8 cellular contexts compared by ENCODE assay signal in genomic region chr12:62640910-62641448, GRCh38.
DNase-seq lines count a peak whose midpoint lies in the region; ATAC-seq and TF ChIP-seq lines count a peak whose summit lies in the region.

No MANE protein-coding gene starts in this region.

- H3K4me3 ChIP-seq in fibroblast of pulmonary artery (replicated peaks; ENCODE audit: low read depth, low read length) = no peak overlapping the region

- ATAC-seq in GM18867 (IDR thresholded peaks at IDR 0.05; ENCODE audit: unreplicated experiment) (peak; percentile 92), HG02642 (IDR thresholded peaks at IDR 0.05; ENCODE audit: poor library complexity, unreplicated experiment) (peak; percentile 89)

- peak; percentile 67 for DNase-seq in RPMI7951 (ENCODE audit: low read depth)
- peak; percentile 54 for DNase-seq in fibroblast of pulmonary artery (ENCODE audit: low read depth)
- no peak for DNase-seq in Ammon's horn (ENCODE audit: low spot score)
- DNase-seq in DMS153 (lab: John Stamatoyannopoulos, UW) = no peak
- DNase-seq in midbrain (lab: John Stamatoyannopoulos, UW) = no peak
- no peak for DNase-seq in ecto neural progenitor cell (ENCODE audit: low spot score)

- no peak for TF ChIP-seq CTCF in fibroblast of pulmonary artery (IDR thresholded peaks at IDR 0.05; ENCODE audit: low read length, missing control alignments)

Comparison
In these comparisons a context has a peak if more than half of its experiments do, and no peak if none do; other contexts are left out.
1. DNase-seq: peak in RPMI7951 (single experiment) and fibroblast of pulmonary artery (single experiment); none in Ammon's horn (single experiment), DMS153 (single experiment), midbrain (single experiment) and ecto neural progenitor cell (single experiment).